Comparison of ENCODE assay signal across 8 cellular contexts in the genomic region with DNA sequence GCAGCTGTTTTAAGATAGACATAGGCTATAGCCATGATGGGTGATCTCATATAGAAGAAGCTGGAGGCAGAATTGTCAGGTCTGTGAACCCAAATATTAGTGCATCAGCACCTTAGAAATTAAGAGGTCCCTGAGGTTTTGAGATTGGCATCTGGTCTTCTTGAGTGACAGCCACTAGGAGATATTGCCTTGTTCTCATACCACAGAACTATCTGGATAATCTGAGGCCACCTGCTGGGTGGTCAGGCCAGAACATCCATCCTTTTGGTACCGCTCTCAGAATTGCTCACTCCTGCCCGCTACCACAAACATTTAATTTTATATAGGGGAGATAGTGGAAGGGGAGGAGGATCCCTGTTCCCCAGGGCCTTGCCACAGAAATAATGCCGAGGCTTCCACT.
DNase-seq lines count a peak whose midpoint lies in the region; ATAC-seq, FAIRE-seq and TF ChIP-seq lines count a peak whose summit lies in the region.

No MANE protein-coding gene starts in this region.

- no peaks in the 10 kb centered on the region for H3K9me3 ChIP-seq in BE2C
- no peaks in the 10 kb centered on the region for H3K9me3 ChIP-seq in SU-DHL-6 (ENCODE audit: insufficient read depth, low read length)
- H3K9me3 ChIP-seq in keratinocyte (ENCODE audit: control insufficient read depth, low read depth, low read length): no peaks in the 10 kb centered on the region

- H3K4me1 ChIP-seq in BE2C: peaks cover 3% of the 10 kb centered on the region; the same call in 1 of the 2 replicates
- H3K4me1 ChIP-seq in keratinocyte (ENCODE audit: control insufficient read depth, extremely low read depth, insufficient read depth, low read length): peaks cover 5% of the 10 kb centered on the region

- no peaks in the 10 kb centered on the region for H3F3A ChIP-seq in SU-DHL-6 (ENCODE audit: insufficient read depth)

- H3K9me1 ChIP-seq in keratinocyte (ENCODE audit: control insufficient read depth, extremely low read depth, insufficient read depth, low read length): no peaks in the 10 kb centered on the region

- H3K4me2 ChIP-seq in SU-DHL-6 (ENCODE audit: low read depth, low read length, poor library complexity, severe bottlenecking) (no peak overlapping the region), keratinocyte (ENCODE audit: control insufficient read depth, extremely low read depth, insufficient read depth, low read depth, low read length) (no peak overlapping the region)

- DNase-seq in BE2C (no peak), keratinocyte (ENCODE audit: low read depth, low spot score) (no peak), posterior vena cava (ENCODE audit: low spot score) (no peak)

- TF ChIP-seq CTCF in BE2C (IDR thresholded peaks at IDR 0.05; ENCODE audit: low read depth, low read length): peak; percentile 48
- TF ChIP-seq CTCF in SU-DHL-6 (IDR thresholded peaks at IDR 0.05; ENCODE audit: insufficient read depth, low read length, poor library complexity, severe bottlenecking): peak; percentile 49
- peak; percentile 18 to 68 (median 27) for TF ChIP-seq CTCF in keratinocyte (optimal IDR thresholded peaks at IDR 0.05 in 1 of 3, IDR thresholded peaks at IDR 0.05 in 1 of 3, conservative IDR thresholded peaks at IDR 0.05 in 1 of 3; ENCODE audit: extremely low read depth in 1 of 3, insufficient read depth in 2 of 3, low read length in 3 of 3)

- H3K9me2 ChIP-seq in SU-DHL-6 (replicated peaks; ENCODE audit: insufficient read depth, low read length): no peaks in the 10 kb centered on the region

- no peak for FAIRE-seq in keratinocyte (lab: Jason Lieb, UNC)

- intact Hi-C loops in posterior vena cava (cut with DNase I): loop anchor here in 1 of 2 donors (5.0 kb wide), 1 partner anchor 412 kb away; no protein-coding TSS in a partner anchor

- H2AFZ ChIP-seq in SU-DHL-6 (ENCODE audit: low read depth, low read length, severe bottlenecking) (no peak overlapping the region), keratinocyte (ENCODE audit: control insufficient read depth, low read length) (no peak overlapping the region)

- H3K27me3 ChIP-seq in BE2C (no peaks in the 10 kb centered on the region), SU-DHL-6 (ENCODE audit: low read length) (no peaks in the 10 kb centered on the region), keratinocyte (ENCODE audit: control insufficient read depth, extremely low read depth, insufficient read depth, low read length) (no peaks in the 10 kb centered on the region)

- peak; percentile 39 for ATAC-seq in GM21423 (IDR thresholded peaks at IDR 0.05; ENCODE audit: unreplicated experiment)
- ATAC-seq in HG03039 (IDR thresholded peaks at IDR 0.05; ENCODE audit: unreplicated experiment): no peak
- no peak for ATAC-seq in HG03439 (IDR thresholded peaks at IDR 0.05; ENCODE audit: unreplicated experiment)
- no peak for ATAC-seq in GM18858 (IDR thresholded peaks at IDR 0.05; ENCODE audit: unreplicated experiment)

- no peaks in the 10 kb centered on the region for H3K79me2 ChIP-seq in SU-DHL-6 (ENCODE audit: insufficient read depth, low read length)
- H3K79me2 ChIP-seq in keratinocyte (ENCODE audit: control insufficient read depth, insufficient read depth, low read length): no peaks in the 10 kb centered on the region

- H3K9ac ChIP-seq in SU-DHL-6 (ENCODE audit: low read length): no peak overlapping the region
- H3K9ac ChIP-seq in keratinocyte (ENCODE audit: control insufficient read depth, extremely low read depth, insufficient read depth, low read length): no peak overlapping the region

- H4K20me1 ChIP-seq in SU-DHL-6 (ENCODE audit: low read depth, low read length): no peaks in the 10 kb centered on the region
- no peaks in the 10 kb centered on the region for H4K20me1 ChIP-seq in keratinocyte (ENCODE audit: control insufficient read depth, extremely low read depth, insufficient read depth, low read length)

- dilution Hi-C loops in keratinocyte (cut with MboI; ENCODE audit: extremely low pct_ligation_motif_present, low sequenced_read_pairs): loop anchor here (10.0 kb wide), 1 partner anchor 419 kb away; no protein-coding TSS in a partner anchor

- no peak overlapping the region for H3K27ac ChIP-seq in SU-DHL-6 (ENCODE audit: low read depth, low read length)
- H3K27ac ChIP-seq in keratinocyte (ENCODE audit: control insufficient read depth, insufficient read depth, low read length): no peak overlapping the region

- H3K36me3 ChIP-seq in BE2C (no peaks in the 10 kb centered on the region), SU-DHL-6 (ENCODE audit: low read length) (no peaks in the 10 kb centered on the region), keratinocyte (ENCODE audit: control insufficient read depth in 2 of 2, extremely low read depth in 1 of 2, insufficient read depth in 2 of 2, low read length in 2 of 2) (no peaks in the 10 kb centered on the region)

- H3K4me3 ChIP-seq in BE2C (ENCODE audit: low read depth, low read length) (no peak overlapping the region), SU-DHL-6 (ENCODE audit: insufficient read depth, low read length, poor library complexity, severe bottlenecking) (no peak overlapping the region), keratinocyte (ENCODE audit: control insufficient read depth in 2 of 3, extremely low read depth in 1 of 3, insufficient read depth in 2 of 3, low read depth in 1 of 3, low read length in 3 of 3) (no peak overlapping the region)
